1 cellular context compared by ENCODE assay signal in the genomic region with DNA sequence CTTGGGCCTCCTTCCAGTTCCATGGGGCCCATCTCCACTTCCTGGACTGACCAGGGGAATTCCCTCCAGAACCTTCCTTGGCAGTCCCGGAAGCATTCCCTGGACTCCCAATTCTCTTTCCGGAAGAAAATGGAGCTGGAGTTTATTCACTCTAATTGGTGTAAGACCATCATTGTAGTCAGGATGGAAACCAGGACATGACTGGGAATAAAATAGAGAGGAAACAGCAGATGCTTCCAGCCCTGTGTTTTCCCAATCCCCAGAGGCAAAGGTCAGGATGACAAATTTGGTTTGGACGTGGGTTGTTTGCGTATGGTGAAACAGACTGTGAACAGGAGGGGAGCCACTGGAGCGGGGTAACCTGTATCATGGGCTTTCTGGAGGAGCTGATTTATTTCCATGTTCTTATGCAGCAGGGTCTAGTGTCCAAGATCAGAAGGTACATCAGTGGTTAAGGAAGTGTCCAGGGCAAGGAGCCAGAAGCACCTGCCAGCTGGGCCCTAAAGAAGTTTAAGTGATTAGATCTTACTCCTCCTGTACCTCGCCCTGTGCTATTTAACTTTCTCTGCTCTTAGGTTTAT.
TF ChIP-seq lines count a peak whose summit lies in the region.

No MANE protein-coding gene starts in this region.

TF ChIP-seq in HepG2, 621 proteins besides CTCF, POLR2A, EP300 and RAD21 (continued from another document and continues in another):
- TF ChIP-seq HNRNPUL1 (IDR thresholded peaks at IDR 0.05; ENCODE audit: low read depth, low read length) (no peak), KAT2B (IDR thresholded peaks at IDR 0.05; ENCODE audit: borderline replicate concordance, low read depth, low read length) (no peak), ZFAT (CRISPR knock-in tag; conservative IDR thresholded peaks at IDR 0.05) (no peak), ZC3H13 (CRISPR knock-in tag; IDR thresholded peaks at IDR 0.05) (no peak), GABPB1 (CRISPR knock-in tag; IDR thresholded peaks at IDR 0.05) (peak; percentile 75), ZNF577 (CRISPR knock-in tag; IDR thresholded peaks at IDR 0.05; ENCODE audit: borderline replicate concordance, low read depth) (no peak), FOXP1 (IDR thresholded peaks at IDR 0.05) (no peak), FOXP1 (CRISPR knock-in tag; IDR thresholded peaks at IDR 0.05) (no peak), KDM6A (CRISPR knock-in tag; IDR thresholded peaks at IDR 0.05; ENCODE audit: low read depth) (peak; percentile 60; the same call in 1 of the 2 replicates), RBM39 (IDR thresholded peaks at IDR 0.05; ENCODE audit: low read depth, low read length, poor library complexity, severe bottlenecking) (no peak), ZNF251 (CRISPR knock-in tag; IDR thresholded peaks at IDR 0.05) (no peak), ZNF891 (CRISPR knock-in tag; IDR thresholded peaks at IDR 0.05) (no peak), ZNF33A (CRISPR knock-in tag; IDR thresholded peaks at IDR 0.05; ENCODE audit: borderline replicate concordance) (peak; percentile 76; the same call in 1 of the 2 replicates), CENPT (CRISPR knock-in tag; IDR thresholded peaks at IDR 0.05; ENCODE audit: low read depth) (no peak), ZMYM2 (CRISPR knock-in tag; IDR thresholded peaks at IDR 0.05) (peak; percentile 64; the same call in 1 of the 2 replicates), AHR (CRISPR knock-in tag; IDR thresholded peaks at IDR 0.05) (no peak), ZMYM4 (CRISPR knock-in tag; IDR thresholded peaks at IDR 0.05) (peak; percentile 75), DPF2 (CRISPR knock-in tag; IDR thresholded peaks at IDR 0.05; ENCODE audit: borderline replicate concordance, low read depth) (no peak; the same call in 1 of the 2 replicates), FOXC1 (CRISPR knock-in tag; IDR thresholded peaks at IDR 0.05; ENCODE audit: borderline replicate concordance) (0 out of 2 replicates have a peak, but pooled peaks have one; percentile 32), ZNF720 (CRISPR knock-in tag; IDR thresholded peaks at IDR 0.05) (no peak), SOX6 (IDR thresholded peaks at IDR 0.05) (no peak), SOX6 (CRISPR knock-in tag; IDR thresholded peaks at IDR 0.05) (peak; percentile 65), ZNF703 (CRISPR knock-in tag; IDR thresholded peaks at IDR 0.05; ENCODE audit: borderline replicate concordance) (no peak), DNMT1 (CRISPR knock-in tag; IDR thresholded peaks at IDR 0.05) (no peak), TEAD3 (CRISPR knock-in tag; optimal IDR thresholded peaks at IDR 0.05; ENCODE audit: borderline replicate concordance) (peak; percentile 32), ZNF7 (CRISPR knock-in tag; IDR thresholded peaks at IDR 0.05) (no peak), CHD4 (IDR thresholded peaks at IDR 0.05; ENCODE audit: borderline replicate concordance, low read length) (no peak), GPN1 (CRISPR knock-in tag; IDR thresholded peaks at IDR 0.05; ENCODE audit: borderline replicate concordance) (no peak), ZNF232 (CRISPR knock-in tag; IDR thresholded peaks at IDR 0.05; ENCODE audit: borderline replicate concordance) (no peak), ZNF3 (CRISPR knock-in tag; IDR thresholded peaks at IDR 0.05) (peak; percentile 18; the same call in 1 of the 2 replicates), ADNP (CRISPR knock-in tag; IDR thresholded peaks at IDR 0.05) (no peak), GATA4 (IDR thresholded peaks at IDR 0.05; ENCODE audit: borderline replicate concordance, low read depth) (no peak), HOXD1 (CRISPR knock-in tag; IDR thresholded peaks at IDR 0.05) (no peak)
- TF ChIP-seq, protein P1, sequence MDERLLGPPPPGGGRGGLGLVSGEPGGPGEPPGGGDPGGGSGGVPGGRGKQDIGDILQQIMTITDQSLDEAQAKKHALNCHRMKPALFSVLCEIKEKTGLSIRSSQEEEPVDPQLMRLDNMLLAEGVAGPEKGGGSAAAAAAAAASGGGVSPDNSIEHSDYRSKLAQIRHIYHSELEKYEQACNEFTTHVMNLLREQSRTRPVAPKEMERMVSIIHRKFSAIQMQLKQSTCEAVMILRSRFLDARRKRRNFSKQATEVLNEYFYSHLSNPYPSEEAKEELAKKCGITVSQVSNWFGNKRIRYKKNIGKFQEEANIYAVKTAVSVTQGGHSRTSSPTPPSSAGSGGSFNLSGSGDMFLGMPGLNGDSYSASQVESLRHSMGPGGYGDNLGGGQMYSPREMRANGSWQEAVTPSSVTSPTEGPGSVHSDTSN (CRISPR knock-in tag; IDR thresholded peaks at IDR 0.05) = no peak
- TF ChIP-seq, protein P2, sequence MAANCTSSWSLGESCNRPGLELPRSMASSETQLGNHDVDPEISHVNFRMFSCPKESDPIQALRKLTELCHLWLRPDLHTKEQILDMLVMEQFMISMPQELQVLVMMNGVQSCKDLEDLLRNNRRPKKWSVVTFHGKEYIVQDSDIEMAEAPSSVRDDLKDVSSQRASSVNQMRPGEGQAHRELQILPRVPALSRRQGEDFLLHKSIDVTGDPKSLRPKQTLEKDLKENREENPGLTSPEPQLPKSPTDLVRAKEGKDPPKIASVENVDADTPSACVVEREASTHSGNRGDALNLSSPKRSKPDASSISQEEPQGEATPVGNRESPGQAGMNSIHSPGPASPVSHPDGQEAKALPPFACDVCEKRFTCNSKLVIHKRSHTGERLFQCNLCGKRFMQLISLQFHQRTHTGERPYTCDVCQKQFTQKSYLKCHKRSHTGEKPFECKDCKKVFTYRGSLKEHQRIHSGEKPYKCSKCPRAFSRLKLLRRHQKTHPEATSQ (CRISPR knock-in tag; IDR thresholded peaks at IDR 0.05; ENCODE audit: borderline replicate concordance) = peak; percentile 51; the same call in 1 of the 2 replicates
- TF ChIP-seq, protein P3, sequence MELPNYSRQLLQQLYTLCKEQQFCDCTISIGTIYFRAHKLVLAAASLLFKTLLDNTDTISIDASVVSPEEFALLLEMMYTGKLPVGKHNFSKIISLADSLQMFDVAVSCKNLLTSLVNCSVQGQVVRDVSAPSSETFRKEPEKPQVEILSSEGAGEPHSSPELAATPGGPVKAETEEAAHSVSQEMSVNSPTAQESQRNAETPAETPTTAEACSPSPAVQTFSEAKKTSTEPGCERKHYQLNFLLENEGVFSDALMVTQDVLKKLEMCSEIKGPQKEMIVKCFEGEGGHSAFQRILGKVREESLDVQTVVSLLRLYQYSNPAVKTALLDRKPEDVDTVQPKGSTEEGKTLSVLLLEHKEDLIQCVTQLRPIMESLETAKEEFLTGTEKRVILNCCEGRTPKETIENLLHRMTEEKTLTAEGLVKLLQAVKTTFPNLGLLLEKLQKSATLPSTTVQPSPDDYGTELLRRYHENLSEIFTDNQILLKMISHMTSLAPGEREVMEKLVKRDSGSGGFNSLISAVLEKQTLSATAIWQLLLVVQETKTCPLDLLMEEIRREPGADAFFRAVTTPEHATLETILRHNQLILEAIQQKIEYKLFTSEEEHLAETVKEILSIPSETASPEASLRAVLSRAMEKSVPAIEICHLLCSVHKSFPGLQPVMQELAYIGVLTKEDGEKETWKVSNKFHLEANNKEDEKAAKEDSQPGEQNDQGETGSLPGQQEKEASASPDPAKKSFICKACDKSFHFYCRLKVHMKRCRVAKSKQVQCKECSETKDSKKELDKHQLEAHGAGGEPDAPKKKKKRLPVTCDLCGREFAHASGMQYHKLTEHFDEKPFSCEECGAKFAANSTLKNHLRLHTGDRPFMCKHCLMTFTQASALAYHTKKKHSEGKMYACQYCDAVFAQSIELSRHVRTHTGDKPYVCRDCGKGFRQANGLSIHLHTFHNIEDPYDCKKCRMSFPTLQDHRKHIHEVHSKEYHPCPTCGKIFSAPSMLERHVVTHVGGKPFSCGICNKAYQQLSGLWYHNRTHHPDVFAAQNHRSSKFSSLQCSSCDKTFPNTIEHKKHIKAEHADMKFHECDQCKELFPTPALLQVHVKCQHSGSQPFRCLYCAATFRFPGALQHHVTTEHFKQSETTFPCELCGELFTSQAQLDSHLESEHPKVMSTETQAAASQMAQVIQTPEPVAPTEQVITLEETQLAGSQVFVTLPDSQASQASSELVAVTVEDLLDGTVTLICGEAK (IDR thresholded peaks at IDR 0.05) = 0 out of 2 replicates have a peak, but pooled peaks have one; percentile 8
- TF ChIP-seq, protein P3 (CRISPR knock-in tag; IDR thresholded peaks at IDR 0.05) = no peak
- TF ChIP-seq, protein P4, sequence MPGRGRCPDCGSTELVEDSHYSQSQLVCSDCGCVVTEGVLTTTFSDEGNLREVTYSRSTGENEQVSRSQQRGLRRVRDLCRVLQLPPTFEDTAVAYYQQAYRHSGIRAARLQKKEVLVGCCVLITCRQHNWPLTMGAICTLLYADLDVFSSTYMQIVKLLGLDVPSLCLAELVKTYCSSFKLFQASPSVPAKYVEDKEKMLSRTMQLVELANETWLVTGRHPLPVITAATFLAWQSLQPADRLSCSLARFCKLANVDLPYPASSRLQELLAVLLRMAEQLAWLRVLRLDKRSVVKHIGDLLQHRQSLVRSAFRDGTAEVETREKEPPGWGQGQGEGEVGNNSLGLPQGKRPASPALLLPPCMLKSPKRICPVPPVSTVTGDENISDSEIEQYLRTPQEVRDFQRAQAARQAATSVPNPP (CRISPR knock-in tag; IDR thresholded peaks at IDR 0.05) = 0 out of 2 replicates have a peak, but pooled peaks have one; percentile 49
- TF ChIP-seq, protein P5, sequence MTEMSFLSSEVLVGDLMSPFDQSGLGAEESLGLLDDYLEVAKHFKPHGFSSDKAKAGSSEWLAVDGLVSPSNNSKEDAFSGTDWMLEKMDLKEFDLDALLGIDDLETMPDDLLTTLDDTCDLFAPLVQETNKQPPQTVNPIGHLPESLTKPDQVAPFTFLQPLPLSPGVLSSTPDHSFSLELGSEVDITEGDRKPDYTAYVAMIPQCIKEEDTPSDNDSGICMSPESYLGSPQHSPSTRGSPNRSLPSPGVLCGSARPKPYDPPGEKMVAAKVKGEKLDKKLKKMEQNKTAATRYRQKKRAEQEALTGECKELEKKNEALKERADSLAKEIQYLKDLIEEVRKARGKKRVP (CRISPR knock-in tag; IDR thresholded peaks at IDR 0.05) = peak in 1 of 2 experiments; percentile 47; a peak in 1 of 4 replicates
- TF ChIP-seq, protein P6, sequence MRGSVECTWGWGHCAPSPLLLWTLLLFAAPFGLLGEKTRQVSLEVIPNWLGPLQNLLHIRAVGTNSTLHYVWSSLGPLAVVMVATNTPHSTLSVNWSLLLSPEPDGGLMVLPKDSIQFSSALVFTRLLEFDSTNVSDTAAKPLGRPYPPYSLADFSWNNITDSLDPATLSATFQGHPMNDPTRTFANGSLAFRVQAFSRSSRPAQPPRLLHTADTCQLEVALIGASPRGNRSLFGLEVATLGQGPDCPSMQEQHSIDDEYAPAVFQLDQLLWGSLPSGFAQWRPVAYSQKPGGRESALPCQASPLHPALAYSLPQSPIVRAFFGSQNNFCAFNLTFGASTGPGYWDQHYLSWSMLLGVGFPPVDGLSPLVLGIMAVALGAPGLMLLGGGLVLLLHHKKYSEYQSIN (CRISPR knock-in tag; IDR thresholded peaks at IDR 0.05; ENCODE audit: borderline replicate concordance) = no peak
- TF ChIP-seq, protein P7, sequence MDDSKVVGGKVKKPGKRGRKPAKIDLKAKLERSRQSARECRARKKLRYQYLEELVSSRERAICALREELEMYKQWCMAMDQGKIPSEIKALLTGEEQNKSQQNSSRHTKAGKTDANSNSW (CRISPR knock-in tag; IDR thresholded peaks at IDR 0.05; ENCODE audit: borderline replicate concordance) = no peak
- TF ChIP-seq, protein P8, sequence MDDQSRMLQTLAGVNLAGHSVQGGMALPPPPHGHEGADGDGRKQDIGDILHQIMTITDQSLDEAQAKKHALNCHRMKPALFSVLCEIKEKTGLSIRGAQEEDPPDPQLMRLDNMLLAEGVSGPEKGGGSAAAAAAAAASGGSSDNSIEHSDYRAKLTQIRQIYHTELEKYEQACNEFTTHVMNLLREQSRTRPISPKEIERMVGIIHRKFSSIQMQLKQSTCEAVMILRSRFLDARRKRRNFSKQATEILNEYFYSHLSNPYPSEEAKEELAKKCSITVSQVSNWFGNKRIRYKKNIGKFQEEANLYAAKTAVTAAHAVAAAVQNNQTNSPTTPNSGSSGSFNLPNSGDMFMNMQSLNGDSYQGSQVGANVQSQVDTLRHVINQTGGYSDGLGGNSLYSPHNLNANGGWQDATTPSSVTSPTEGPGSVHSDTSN (CRISPR knock-in tag; IDR thresholded peaks at IDR 0.05; ENCODE audit: borderline replicate concordance) = no peak
- TF ChIP-seq, protein P9, sequence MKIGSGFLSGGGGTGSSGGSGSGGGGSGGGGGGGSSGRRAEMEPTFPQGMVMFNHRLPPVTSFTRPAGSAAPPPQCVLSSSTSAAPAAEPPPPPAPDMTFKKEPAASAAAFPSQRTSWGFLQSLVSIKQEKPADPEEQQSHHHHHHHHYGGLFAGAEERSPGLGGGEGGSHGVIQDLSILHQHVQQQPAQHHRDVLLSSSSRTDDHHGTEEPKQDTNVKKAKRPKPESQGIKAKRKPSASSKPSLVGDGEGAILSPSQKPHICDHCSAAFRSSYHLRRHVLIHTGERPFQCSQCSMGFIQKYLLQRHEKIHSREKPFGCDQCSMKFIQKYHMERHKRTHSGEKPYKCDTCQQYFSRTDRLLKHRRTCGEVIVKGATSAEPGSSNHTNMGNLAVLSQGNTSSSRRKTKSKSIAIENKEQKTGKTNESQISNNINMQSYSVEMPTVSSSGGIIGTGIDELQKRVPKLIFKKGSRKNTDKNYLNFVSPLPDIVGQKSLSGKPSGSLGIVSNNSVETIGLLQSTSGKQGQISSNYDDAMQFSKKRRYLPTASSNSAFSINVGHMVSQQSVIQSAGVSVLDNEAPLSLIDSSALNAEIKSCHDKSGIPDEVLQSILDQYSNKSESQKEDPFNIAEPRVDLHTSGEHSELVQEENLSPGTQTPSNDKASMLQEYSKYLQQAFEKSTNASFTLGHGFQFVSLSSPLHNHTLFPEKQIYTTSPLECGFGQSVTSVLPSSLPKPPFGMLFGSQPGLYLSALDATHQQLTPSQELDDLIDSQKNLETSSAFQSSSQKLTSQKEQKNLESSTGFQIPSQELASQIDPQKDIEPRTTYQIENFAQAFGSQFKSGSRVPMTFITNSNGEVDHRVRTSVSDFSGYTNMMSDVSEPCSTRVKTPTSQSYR (CRISPR knock-in tag; IDR thresholded peaks at IDR 0.05; ENCODE audit: borderline replicate concordance) = no peak; the same call in 1 of the 2 replicates
